Comparison of ENCODE assay signal across 9 cellular contexts in genomic region chr19:50358483-50359431, GRCh38. TPM values are rescaled to one million over a fixed set of nuclear protein-coding genes. Genes with fewer than 3 reads are reported as not detected.
DNase-seq lines count a peak whose midpoint lies in the region; ATAC-seq, FAIRE-seq and TF ChIP-seq lines count a peak whose summit lies in the region.
"Had no signal": no experiment of that assay in that cellular context is flagged by ENCODE, and none has a peak within 500 bp of the region (broad histone marks: within the 10 kb centered on the region; RNA-seq: fewer than 3 reads in every experiment).

No MANE protein-coding gene starts in this region.

- H3K27me3 Mint-ChIP-seq in activated naive CD8-positive, alpha-beta T cell treated with anti-CD3 and anti-CD28 coated beads, Interleukin-2, amount 50 U/mL, for 24 hours: no peaks in the 10 kb centered on the region

- H3K4me3 Mint-ChIP-seq in activated naive CD8-positive, alpha-beta T cell treated with anti-CD3 and anti-CD28 coated beads, Interleukin-2, amount 50 U/mL, for 24 hours: peak overlapping the region; percentile 80

- no peak for FAIRE-seq in D721Med (lab: Jason Lieb, UNC)
- FAIRE-seq: A204.1 had no signal

- no peak for ATAC-seq in activated naive CD8-positive, alpha-beta T cell treated with anti-CD3 and anti-CD28 coated beads, Interleukin-2, amount 50 U/mL, for 24 hours

- peak overlapping the region; percentile 94 for H3K27ac Mint-ChIP-seq in activated naive CD8-positive, alpha-beta T cell treated with anti-CD3 and anti-CD28 coated beads, Interleukin-2, amount 50 U/mL, for 24 hours

- DNase-seq in NCI-H1436 (lab: John Stamatoyannopoulos, UW): peak; percentile 67
- DNase-seq in NCI-H1436 treated with DMSO at 0.1 percent for 48 hours (lab: John Stamatoyannopoulos, UW): no peak
- DNase-seq in SK-MEL-5 (ENCODE audit: low read depth, low spot score): peak; percentile 81
- peak; percentile 77 for DNase-seq in activated naive CD8-positive, alpha-beta T cell treated with anti-CD3 and anti-CD28 coated beads, Interleukin-2, amount 50 U/mL, for 24 hours
- DNase-seq in inferior parietal cortex (ENCODE audit: extremely low spot score): peak; percentile 70
- DNase-seq in stimulated activated CD4-positive, alpha-beta T cell treated with anti-CD3 and anti-CD28 coated beads, Interleukin-2, amount 100 ng/mL, for 48 hours: peak; percentile 59 to 73
- no peak for DNase-seq in DMS 273 (lab: John Stamatoyannopoulos, UW; ENCODE audit: unreplicated experiment)
- DNase-seq in D721Med (ENCODE audit: insufficient read length, low spot score): no peak

- H3K9me3 Mint-ChIP-seq in activated naive CD8-positive, alpha-beta T cell treated with anti-CD3 and anti-CD28 coated beads, Interleukin-2, amount 50 U/mL, for 24 hours: no peaks in the 10 kb centered on the region

- peaks cover 14% of the 10 kb centered on the region for H3K36me3 Mint-ChIP-seq in activated naive CD8-positive, alpha-beta T cell treated with anti-CD3 and anti-CD28 coated beads, Interleukin-2, amount 50 U/mL, for 24 hours (ENCODE audit: low read depth)

- in situ Hi-C loops in SK-MEL-5 (cut with HindIII; ENCODE audit: low pct_unique_long_range_greater_than_20kb, low sequenced_read_pairs): no loop called here

- H3K4me1 Mint-ChIP-seq in activated naive CD8-positive, alpha-beta T cell treated with anti-CD3 and anti-CD28 coated beads, Interleukin-2, amount 50 U/mL, for 24 hours: peaks cover 64% of the 10 kb centered on the region

- no peak for TF ChIP-seq CTCF in D721Med (IDR thresholded peaks at IDR 0.05; ENCODE audit: insufficient read depth, missing control alignments)

RNA-seq across cellular contexts. Expression of gene NAPSA, which starts 6.7 kb away (rescaled TPM):
- total RNA-seq in SK-MEL-5 (2014; rRNA removed; shearing (Covaris generic)): 0.13 and 0.48 TPM in 2 replicates
- 0.11 TPM in 1 of 2 replicates, not detected in the other for polyA plus RNA-seq in SK-MEL-5 (2015; cell fraction: cytosol; rRNA removed)
- polyA plus RNA-seq in SK-MEL-5 (2015; cell fraction: nucleus; rRNA removed): 7.4 and 15.5 TPM in 2 replicates

RNA-seq across cellular contexts. Expression of gene NR1H2, which starts 17.5 kb away (rescaled TPM):
- total RNA-seq in SK-MEL-5 (2014; rRNA removed; shearing (Covaris generic)): 82.1 and 82.4 TPM in 2 replicates
- 114 and 120 TPM in 2 replicates for polyA plus RNA-seq in SK-MEL-5 (2015; cell fraction: cytosol; rRNA removed)
- 87.9 and 109 TPM in 2 replicates for polyA plus RNA-seq in SK-MEL-5 (2015; cell fraction: nucleus; rRNA removed)

RNA-seq across cellular contexts. Expression of gene POLD1, which starts 25.4 kb away (rescaled TPM):
- 30.7 and 32.7 TPM in 2 replicates for total RNA-seq in SK-MEL-5 (2014; rRNA removed; shearing (Covaris generic))
- 38.7 and 42.0 TPM in 2 replicates for polyA plus RNA-seq in SK-MEL-5 (2015; cell fraction: cytosol; rRNA removed)
- 144 and 151 TPM in 2 replicates for polyA plus RNA-seq in SK-MEL-5 (2015; cell fraction: nucleus; rRNA removed)

RNA-seq across cellular contexts. Expression of gene KCNC3, which starts 29.6 kb away (rescaled TPM):
- total RNA-seq in SK-MEL-5 (2014; rRNA removed; shearing (Covaris generic)): 0.55 and 0.59 TPM in 2 replicates
- 1.9 and 2.2 TPM in 2 replicates for polyA plus RNA-seq in SK-MEL-5 (2015; cell fraction: cytosol; rRNA removed)
- polyA plus RNA-seq in SK-MEL-5 (2015; cell fraction: nucleus; rRNA removed): 4.7 and 7.8 TPM in 2 replicates

RNA-seq across cellular contexts. Expression of gene SPIB, which starts 60.0 kb away (rescaled TPM):
- total RNA-seq in SK-MEL-5 (2014; rRNA removed; shearing (Covaris generic)): not detected in 2 replicates
- polyA plus RNA-seq in SK-MEL-5 (2015; cell fraction: cytosol; rRNA removed): 0.39 TPM in 1 of 2 replicates, not detected in the other
- 0.17 TPM in 1 of 2 replicates, not detected in the other for polyA plus RNA-seq in SK-MEL-5 (2015; cell fraction: nucleus; rRNA removed)

Comparison
In these comparisons a context has a peak if more than half of its experiments do, and no peak if none do; other contexts are left out.
1. DNase-seq: peak in NCI-H1436 (single experiment), SK-MEL-5 (single experiment), activated naive CD8-positive, alpha-beta T cell treated with anti-CD3 and anti-CD28 coated beads, Interleukin-2, amount 50 U/mL, for 24 hours (single experiment), inferior parietal cortex (single experiment) and stimulated activated CD4-positive, alpha-beta T cell treated with anti-CD3 and anti-CD28 coated beads, Interleukin-2, amount 100 ng/mL, for 48 hours (2 of 2); none in NCI-H1436 treated with DMSO at 0.1 percent for 48 hours (single experiment), DMS 273 (single experiment) and D721Med (single experiment).